In genomic region chr10:88865281-88865876, GRCh38 we compare ENCODE assay signal across 9 cellular contexts. TPM values are rescaled to one million over a fixed set of nuclear protein-coding genes. Genes with fewer than 3 reads are reported as not detected.
DNase-seq lines count a peak whose midpoint lies in the region; ATAC-seq and TF ChIP-seq lines count a peak whose summit lies in the region.
"Had no signal": no experiment of that assay in that cellular context is flagged by ENCODE, and none has a peak within 500 bp of the region (broad histone marks: within the 10 kb centered on the region; RNA-seq: fewer than 3 reads in every experiment).

No MANE protein-coding gene starts in this region.

- no peaks in the 10 kb centered on the region for H3K4me1 ChIP-seq in DND-41 (ENCODE audit: insufficient read depth, low read length)

- H3K79me2 ChIP-seq in DND-41 (ENCODE audit: insufficient read depth, low read length) (no peaks in the 10 kb centered on the region), neural cell (replicated peaks; ENCODE audit: insufficient read depth, low read length) (no peaks in the 10 kb centered on the region)

- H3K9ac ChIP-seq in DND-41 (ENCODE audit: low read depth, low read length) (no peak overlapping the region), neural cell (ENCODE audit: low read length) (no peak overlapping the region)

- H3K27me3 ChIP-seq in DND-41 (ENCODE audit: insufficient read depth, low read length, poor library complexity) (no peaks in the 10 kb centered on the region), neural cell (ENCODE audit: insufficient read depth, low read depth, low read length) (no peaks in the 10 kb centered on the region)

- no peak for TF ChIP-seq POLR2A in GM18505 (IDR thresholded peaks at IDR 0.05; ENCODE audit: borderline replicate concordance, extremely low read depth, insufficient read depth, insufficient read length)

- H3K36me3 ChIP-seq in DND-41 (ENCODE audit: insufficient read depth, low read length) (no peaks in the 10 kb centered on the region), neural cell (ENCODE audit: insufficient read depth, low read length) (no peaks in the 10 kb centered on the region)

- no peak overlapping the region for H2AFZ ChIP-seq in DND-41 (ENCODE audit: low read depth, low read length)
- no peak overlapping the region for H2AFZ ChIP-seq in neural cell (ENCODE audit: low read depth, low read length)

- H3K4me3 ChIP-seq in DND-41 (ENCODE audit: low read depth in 1 of 2, low read length in 2 of 2): no peak overlapping the region
- H3K4me3 ChIP-seq in Jurkat, Clone E6-1 (ENCODE audit: low read length): no peak overlapping the region
- H3K4me3 ChIP-seq in neural cell (ENCODE audit: low read length): no peak overlapping the region
- H3K4me3 ChIP-seq: coronary artery had no signal

- no peak for TF ChIP-seq RAD21 in neural cell (conservative IDR thresholded peaks at IDR 0.05)

- TF ChIP-seq CTCF in DND-41 (IDR thresholded peaks at IDR 0.05; ENCODE audit: borderline replicate concordance, extremely low read depth, low read length, poor library complexity, severe bottlenecking) (peak; percentile 27), VCaP (conservative IDR thresholded peaks at IDR 0.05) (peak; percentile 68), neural cell (IDR thresholded peaks at IDR 0.05; ENCODE audit: poor library complexity, severe bottlenecking) (peak; percentile 26)

- H3K9me3 ChIP-seq in DND-41 (ENCODE audit: insufficient read depth, low read length, severe bottlenecking) (no peaks in the 10 kb centered on the region), neural cell (ENCODE audit: low read length) (no peaks in the 10 kb centered on the region)

- no peak for TF ChIP-seq EP300 in neural cell (conservative IDR thresholded peaks at IDR 0.05; ENCODE audit: poor library complexity, severe bottlenecking)

- no peak for DNase-seq in DND-41
- peak; percentile 31 for DNase-seq in Jurkat, Clone E6-1 (ENCODE audit: low read depth, low spot score)
- DNase-seq in Ammon's horn (ENCODE audit: low spot score): no peak

- H3K9me2 ChIP-seq in neural cell (ENCODE audit: insufficient read depth, low read length): no peaks in the 10 kb centered on the region

- ATAC-seq in DND-41 (ENCODE audit: insufficient read depth, low read depth) (no peak), GM18867 (IDR thresholded peaks at IDR 0.05; ENCODE audit: unreplicated experiment) (no peak), GM18505 (IDR thresholded peaks at IDR 0.05; ENCODE audit: unreplicated experiment) (no peak), HG02588 (IDR thresholded peaks at IDR 0.05; ENCODE audit: unreplicated experiment) (no peak)

- H4K20me1 ChIP-seq in DND-41 (ENCODE audit: insufficient read depth, low read length) (no peaks in the 10 kb centered on the region), neural cell (ENCODE audit: insufficient read depth) (no peaks in the 10 kb centered on the region)

- no peak overlapping the region for H3K27ac ChIP-seq in DND-41 (ENCODE audit: low read length)
- no peak overlapping the region for H3K27ac ChIP-seq in VCaP
- H3K27ac ChIP-seq in neural cell (ENCODE audit: low read length): no peak overlapping the region
- H3K27ac ChIP-seq: coronary artery had no signal

- H3K4me2 ChIP-seq in DND-41 (ENCODE audit: insufficient read depth, low read length): no peak overlapping the region
- H3K4me2 ChIP-seq in neural cell (ENCODE audit: low read length): no peak overlapping the region

- H3F3A ChIP-seq in neural cell (ENCODE audit: insufficient read depth, low read length, poor library complexity, severe bottlenecking): no peaks in the 10 kb centered on the region

TF ChIP-seq in neural cell, 6 proteins besides CTCF, POLR2A, EP300 and RAD21:
- TF ChIP-seq TAF1 (IDR thresholded peaks at IDR 0.05; ENCODE audit: low read depth) (no peak), SMC3 (conservative IDR thresholded peaks at IDR 0.05; ENCODE audit: poor library complexity) (peak; percentile 22), EZH2 (IDR thresholded peaks at IDR 0.05; ENCODE audit: borderline replicate concordance, insufficient read depth, low read length, poor library complexity, severe bottlenecking) (no peak), MXI1 (conservative IDR thresholded peaks at IDR 0.05; ENCODE audit: poor library complexity, severe bottlenecking) (no peak), REST (IDR thresholded peaks at IDR 0.05; ENCODE audit: borderline replicate concordance) (no peak)

RNA-seq across cellular contexts. Expression of gene ANKRD22, which starts 13.7 kb away (rescaled TPM):
- 1.3 TPM for polyA plus RNA-seq in Jurkat, Clone E6-1 (2012; ENCODE audit: insufficient read depth, insufficient read length)
- polyA plus RNA-seq in neural cell: 0.57 and 1.3 TPM in 2 replicates
- polyA minus RNA-seq in neural cell: not detected in 2 replicates

RNA-seq across cellular contexts. Expression of gene STAMBPL1, which starts 14.7 kb away (rescaled TPM):
- polyA plus RNA-seq in Jurkat, Clone E6-1 (2012; ENCODE audit: insufficient read depth, insufficient read length): 45.7 TPM
- 21.9 and 22.4 TPM in 2 replicates for polyA plus RNA-seq in neural cell
- polyA minus RNA-seq in neural cell: 47.7 and 52.1 TPM in 2 replicates
